In the genomic region with DNA sequence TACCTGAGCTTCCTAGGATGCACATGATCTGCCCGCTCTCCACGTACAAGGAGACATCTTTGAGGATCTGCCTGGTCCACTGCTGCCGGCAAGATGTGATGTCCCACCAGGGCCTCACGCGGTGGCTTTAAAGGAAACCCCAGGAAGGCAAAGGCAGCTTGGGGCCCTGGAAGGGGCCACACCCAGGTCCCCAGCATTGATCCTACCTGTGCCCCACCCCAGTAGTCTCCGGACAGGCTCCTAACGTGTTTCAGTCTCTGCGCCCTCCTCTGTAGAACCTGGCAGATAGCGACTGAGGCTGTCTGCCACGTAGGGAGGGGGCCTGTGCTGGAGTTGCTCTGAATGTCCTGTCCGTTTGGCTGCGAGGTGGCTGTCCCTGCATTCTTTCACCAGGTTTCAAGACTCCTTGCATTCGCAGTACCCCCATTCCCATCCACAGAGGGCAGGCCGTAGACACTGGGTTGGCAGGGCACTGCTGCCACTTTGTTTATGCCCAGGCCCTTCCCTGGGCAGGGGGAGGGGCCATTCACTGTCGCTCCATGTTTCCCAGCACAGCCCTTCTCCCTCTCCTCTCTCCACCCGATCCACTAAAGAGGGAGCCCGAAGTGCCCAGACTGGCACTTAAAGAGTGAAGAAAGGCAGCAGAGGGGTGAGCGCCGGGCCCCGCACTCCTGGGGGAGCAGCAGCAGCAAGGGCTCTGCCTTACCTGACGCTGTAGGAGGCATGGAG, we compare ENCODE assay signal across 30 cellular contexts. TPM values are rescaled to one million over a fixed set of nuclear protein-coding genes. Genes with fewer than 3 reads are reported as not detected.
"Had no signal": no experiment of that assay in that cellular context is flagged by ENCODE, and none has a peak within 500 bp of the region (broad histone marks: within the 10 kb centered on the region; RNA-seq: fewer than 3 reads in every experiment).

No MANE protein-coding gene starts in this region.

- H3K9me3 Mint-ChIP-seq: activated CD4-positive, alpha-beta memory T cell treated with anti-CD3 and anti-CD28 coated beads, Interleukin-2, amount 10 ng/mL, durations not matched to agents 7 days and 5 days; central memory CD8-positive, alpha-beta T cell; immature natural killer cell; natural killer cell; T-cell had no signal

- H3K36me3 Mint-ChIP-seq: activated naive CD8-positive, alpha-beta T cell; immature natural killer cell; natural killer cell; T-cell had no signal

- H3K4me1 ChIP-seq: gastroesophageal sphincter, lower lobe of right lung, testis, transverse colon had no signal

- H3K9me3 ChIP-seq: gastroesophageal sphincter, lower lobe of right lung, testis, transverse colon had no signal

- H3K4me3 ChIP-seq: gastroesophageal sphincter, hepatocyte, lower lobe of right lung, testis, transverse colon had no signal

- H3K27ac Mint-ChIP-seq: activated CD4-positive, alpha-beta memory T cell treated with anti-CD3 and anti-CD28 coated beads, Interleukin-2, amount 10 ng/mL, durations not matched to agents 7 days and 5 days; activated naive CD8-positive, alpha-beta T cell; immature natural killer cell; natural killer cell; T-cell had no signal

- H3K4me3 Mint-ChIP-seq: activated CD4-positive, alpha-beta memory T cell treated with anti-CD3 and anti-CD28 coated beads, Interleukin-2, amount 10 ng/mL, durations not matched to agents 7 days and 5 days; activated naive CD8-positive, alpha-beta T cell; central memory CD8-positive, alpha-beta T cell; immature natural killer cell; natural killer cell; T-cell had no signal

- DNase-seq: activated CD4-positive, alpha-beta memory T cell treated with anti-CD3 and anti-CD28 coated beads, Interleukin-2, amount 10 ng/mL, durations not matched to agents 7 days and 5 days; activated CD4-positive, alpha-beta T cell treated with anti-CD3 and anti-CD28 coated beads for 4 hours; activated CD4-positive, CD25-positive, alpha-beta regulatory T cell; activated effector memory CD4-positive, alpha-beta T cell treated with Interleukin-2 at 50 U/mL for 16 hours; activated naive CD4-positive, alpha-beta T cell treated with Interleukin-2 at 50 U/mL for 16 hours; anterior cingulate cortex; effector memory CD4-positive, alpha-beta T cell; immature natural killer cell; left colon; lower lobe of right lung; mesenchymal stem cell; natural killer cell; posterior cingulate gyrus; right cardiac atrium; stimulated activated CD4-positive, alpha-beta T cell treated with anti-CD3 and anti-CD28 coated beads, Interleukin-2, amount 100 ng/mL, for 48 hours; stimulated activated naive CD4-positive, alpha-beta T cell treated with Interleukin-2 at 50 U/mL for 16 hours; T-cell; testis; transverse colon had no signal

- FAIRE-seq: bronchial epithelial cell, kidney had no signal

- H3K79me2 ChIP-seq: hepatocyte had no signal

- H3K4me2 ChIP-seq: hepatocyte had no signal

- H3K36me3 ChIP-seq: gastroesophageal sphincter, lower lobe of right lung, transverse colon had no signal

- H3K4me1 Mint-ChIP-seq: activated CD4-positive, alpha-beta memory T cell treated with anti-CD3 and anti-CD28 coated beads, Interleukin-2, amount 10 ng/mL, durations not matched to agents 7 days and 5 days; central memory CD8-positive, alpha-beta T cell; immature natural killer cell; natural killer cell; T-cell had no signal

- H2AFZ ChIP-seq: hepatocyte had no signal

- H3K27me3 Mint-ChIP-seq: activated naive CD8-positive, alpha-beta T cell had no signal

- H3K27me3 ChIP-seq: hepatocyte, testis, transverse colon had no signal

- H3K27ac ChIP-seq: gastroesophageal sphincter, hepatocyte, lower lobe of right lung, testis, transverse colon had no signal

- ATAC-seq: gastroesophageal sphincter, left colon, natural killer cell, T-cell had no signal

RNA-seq across cellular contexts. Expression of a gene that starts 0.6 kb away (rescaled TPM):
- total RNA-seq: activated CD4-positive, alpha-beta memory T cell treated with anti-CD3 and anti-CD28 coated beads, Interleukin-2, amount 10 ng/mL, durations not matched to agents 7 days and 5 days; bronchial epithelial cell; dermis microvascular lymphatic vessel endothelial cell; epithelial cell of proximal tubule; gastroesophageal sphincter; kidney; lower lobe of right lung; mononuclear cell; natural killer cell; osteoblast; right cardiac atrium; T-cell; T-helper 2 cell treated with Interferon-gamma antibody and Interleukin-4, amounts not matched to agents 100 ng/mL and 5 ng/mL, for 36 hours; testis; transverse colon had no signal
- polyA plus RNA-seq: immature natural killer cell, right cardiac atrium had no signal

RNA-seq across cellular contexts. Expression of a gene that starts 0.8 kb away (rescaled TPM):
- total RNA-seq: activated CD4-positive, alpha-beta memory T cell treated with anti-CD3 and anti-CD28 coated beads, Interleukin-2, amount 10 ng/mL, durations not matched to agents 7 days and 5 days; bronchial epithelial cell; dermis microvascular lymphatic vessel endothelial cell; epithelial cell of proximal tubule; lower lobe of right lung; mononuclear cell; natural killer cell; osteoblast; right cardiac atrium; T-helper 2 cell treated with Interferon-gamma antibody and Interleukin-4, amounts not matched to agents 100 ng/mL and 5 ng/mL, for 36 hours had no signal
- polyA plus RNA-seq: immature natural killer cell, right cardiac atrium had no signal
